8 cellular contexts compared by ENCODE assay signal in genomic region chr15:92655178-92655995, GRCh38. TPM values are rescaled to one million over a fixed set of nuclear protein-coding genes. Genes with fewer than 3 reads are reported as not detected.
DNase-seq lines count a peak whose midpoint lies in the region; ATAC-seq and TF ChIP-seq lines count a peak whose summit lies in the region.

Gene FAM174B, minus strand, starts transcription at chr15:92655775.

- peak within 1 kb of the TSS; percentile 67 for H3K4me3 Mint-ChIP-seq in T-helper 2 cell treated with Interferon-gamma antibody and Interleukin-4, amounts not matched to agents 5 μg/mL and 100 μg/mL, for 36 hours

- H3K27me3 ChIP-seq in dorsolateral prefrontal cortex = no peaks in the 10 kb centered on the region

- H3K4me1 Mint-ChIP-seq in T-helper 2 cell treated with Interferon-gamma antibody and Interleukin-4, amounts not matched to agents 5 μg/mL and 100 μg/mL, for 36 hours (ENCODE audit: low read depth) = peaks cover 5% of the 10 kb centered on the region

- no peak within 1 kb of the TSS for H3K27ac Mint-ChIP-seq in T-helper 2 cell treated with Interferon-gamma antibody and Interleukin-4, amounts not matched to agents 5 μg/mL and 100 μg/mL, for 36 hours

- peaks cover 58% of the 10 kb centered on the region for H3K27me3 Mint-ChIP-seq in T-helper 2 cell treated with Interferon-gamma antibody and Interleukin-4, amounts not matched to agents 5 μg/mL and 100 μg/mL, for 36 hours (ENCODE audit: low read depth)

- peak; percentile 18 for DNase-seq in SIG-M5 treated with dmso at 0.1 percent for 504 hours (lab: John Stamatoyannopoulos, UW; ENCODE audit: unreplicated experiment)
- DNase-seq in SIG-M5 (lab: John Stamatoyannopoulos, UW) = no peak
- peak; percentile 26 for DNase-seq in T-helper 2 cell treated with Interferon-gamma antibody and Interleukin-4, amounts not matched to agents 5 μg/mL and 100 μg/mL, for 36 hours (ENCODE audit: low spot score)
- peak in 7 of 10 donors; percentile 33 to 72 (median 43) for DNase-seq in dorsolateral prefrontal cortex
- no peak for DNase-seq in mesenteric fat pad (ENCODE audit: low spot score)
- DNase-seq in stimulated activated naive CD4-positive, alpha-beta T cell (lab: John Stamatoyannopoulos, UW) = peak in 5 of 6 experiments; percentile 4 to 17 (median 13)
- no peak for DNase-seq in T-helper 9 cell

- peak within 1 kb of the TSS in 54 of 59 donors; percentile 23 to 85 (median 64) for H3K27ac ChIP-seq in dorsolateral prefrontal cortex

- peak within 1 kb of the TSS; percentile 45 to 79 (median 67) for H3K4me3 ChIP-seq in dorsolateral prefrontal cortex

- no peak for TF ChIP-seq CTCF in dorsolateral prefrontal cortex (IDR thresholded peaks at IDR 0.05 in 54 of 56, conservative IDR thresholded peaks at IDR 0.05 in 2 of 56; ENCODE audit: low read depth in 1 of 56, partially characterized antibody in 56 of 56)

- H3K9me3 Mint-ChIP-seq in T-helper 2 cell treated with Interferon-gamma antibody and Interleukin-4, amounts not matched to agents 5 μg/mL and 100 μg/mL, for 36 hours = peaks cover 3% of the 10 kb centered on the region

- H3K36me3 Mint-ChIP-seq in T-helper 2 cell treated with Interferon-gamma antibody and Interleukin-4, amounts not matched to agents 5 μg/mL and 100 μg/mL, for 36 hours (ENCODE audit: low read depth) = no peaks in the 10 kb centered on the region

- ATAC-seq in HG03103 (IDR thresholded peaks at IDR 0.05; ENCODE audit: low read depth, unreplicated experiment) = peak; percentile 52

- intact Hi-C loops in dorsolateral prefrontal cortex (cut with DNase I) = no loop called here

RNA-seq across cellular contexts. Expression of gene FAM174B, which starts in this region (rescaled TPM):
- total RNA-seq in dorsolateral prefrontal cortex = 10 to 100 TPM; 17.4 to 51.5 (median 33.1) TPM
- total RNA-seq in mesenteric fat pad = 15.4 TPM

Comparison
In these comparisons a context has a peak if more than half of its experiments do, and no peak if none do; other contexts are left out.
1. DNase-seq: peak in SIG-M5 treated with dmso at 0.1 percent for 504 hours (single experiment), T-helper 2 cell treated with Interferon-gamma antibody and Interleukin-4, amounts not matched to agents 5 μg/mL and 100 μg/mL, for 36 hours (single experiment), dorsolateral prefrontal cortex (7 of 10) and stimulated activated naive CD4-positive, alpha-beta T cell (5 of 6); none in SIG-M5 (single experiment), mesenteric fat pad (single experiment) and T-helper 9 cell (single experiment).